ENCODE assay signal across 8 cellular contexts in genomic region chr16:56950881-56951771, GRCh38. TPM values are rescaled to one million over a fixed set of nuclear protein-coding genes. Genes with fewer than 3 reads are reported as not detected.
DNase-seq lines count a peak whose midpoint lies in the region; ATAC-seq, FAIRE-seq and TF ChIP-seq lines count a peak whose summit lies in the region.

No MANE protein-coding gene starts in this region.

- no peaks in the 10 kb centered on the region for H3K36me3 Mint-ChIP-seq in nephron progenitor cell (ENCODE audit: low read depth)

- peaks cover 5% of the 10 kb centered on the region for H3K27me3 Mint-ChIP-seq in nephron progenitor cell (ENCODE audit: low read depth, poor library complexity)

- no peak overlapping the region; the same call in 1 of the 2 replicates for H4K8ac ChIP-seq in H1 (ENCODE audit: extremely low read depth, insufficient read depth, low read length)

- H4K91ac ChIP-seq in H1 (replicated peaks; ENCODE audit: insufficient read length, low read length), result no peak overlapping the region

- TF ChIP-seq RAD21 in HCT116 (IDR thresholded peaks at IDR 0.05; ENCODE audit: low read depth) (peak; percentile 84), H1 (IDR thresholded peaks at IDR 0.05 in 1 of 2, conservative IDR thresholded peaks at IDR 0.05 in 1 of 2; ENCODE audit: low read depth in 2 of 2, low read length in 2 of 2) (peak; percentile 83)

- H2BK120ac ChIP-seq in H1 (replicated peaks; ENCODE audit: low read depth, low read length), result no peak overlapping the region

- RAD21 ChIA-PET in HCT116 (lab: Charles Lee; ENCODE audit: low non-redundant PET in 1 of 2, low total read pairs in 2 of 2, uncharacterized antibody in 2 of 2, unreplicated experiment in 2 of 2), result interaction anchor here (0.5 to 1.1 kb wide), 3 partner anchors 10 to 62 kb away, joined by 3 read pairs; no protein-coding TSS in a partner anchor

- H4K20me1 ChIP-seq in HCT116 (ENCODE audit: insufficient read depth) (no peaks in the 10 kb centered on the region), H1 (replicated peaks in 1 of 2; ENCODE audit: control insufficient read depth in 1 of 2, insufficient read depth in 2 of 2, low read length in 2 of 2) (no peaks in the 10 kb centered on the region)

- peak; percentile 71 to 81 (median 73) for TF ChIP-seq CTCF in HCT116 (IDR thresholded peaks at IDR 0.05 in 2 of 3, conservative IDR thresholded peaks at IDR 0.05 in 1 of 3; ENCODE audit: borderline replicate concordance in 1 of 3, insufficient read depth in 1 of 3, low read depth in 2 of 3, low read length in 2 of 3)
- peak; percentile 85 for TF ChIP-seq CTCF in NB4 (IDR thresholded peaks at IDR 0.05; ENCODE audit: low read depth, low read length)
- peak; percentile 78 to 90 (median 88) for TF ChIP-seq CTCF in H1 (IDR thresholded peaks at IDR 0.05; ENCODE audit: control extremely low read depth in 1 of 3, insufficient read depth in 1 of 3, low read depth in 1 of 3, low read length in 3 of 3)
- peak; percentile 51 for TF ChIP-seq CTCF in nephron progenitor cell (IDR thresholded peaks at IDR 0.05)

- no peak overlapping the region for H3K14ac ChIP-seq in H1 (ENCODE audit: insufficient read length)

- no peak overlapping the region for H3K4me2 ChIP-seq in HCT116 (ENCODE audit: low read length)
- no peak overlapping the region for H3K4me2 ChIP-seq in H1 (ENCODE audit: insufficient read depth in 1 of 2, low read depth in 2 of 2, low read length in 2 of 2)

- H3K36me3 ChIP-seq in HCT116 (ENCODE audit: control insufficient read depth in 1 of 2, insufficient read depth in 2 of 2, low read length in 2 of 2) (no peaks in the 10 kb centered on the region), H1 (ENCODE audit: control insufficient read depth in 2 of 4, insufficient read depth in 4 of 4, low read length in 3 of 4) (no peaks in the 10 kb centered on the region)

- TF ChIP-seq EP300 in H1 (IDR thresholded peaks at IDR 0.05; ENCODE audit: borderline replicate concordance in 1 of 2, low read depth in 2 of 2, low read length in 2 of 2), result no peak

- H3K4ac ChIP-seq in H1 (replicated peaks; ENCODE audit: insufficient read length, low read depth, low read length), result no peak overlapping the region

- H3K27me3 ChIP-seq in HCT116 (ENCODE audit: insufficient read depth, low read length) (no peaks in the 10 kb centered on the region), H1 (replicated peaks in 1 of 4; ENCODE audit: control insufficient read depth in 3 of 4, extremely low read depth in 1 of 4, insufficient read depth in 3 of 4, low read length in 3 of 4) (no peaks in the 10 kb centered on the region)

- no TSS peak for BruUV-seq in HCT116 (replicated peaks; lab: Mats Ljungman, UMichigan)

- no peak overlapping the region for H4K5ac ChIP-seq in H1 (ENCODE audit: insufficient read length, low read depth, low read length)

- H3K79me2 ChIP-seq in HCT116 (ENCODE audit: insufficient read depth, low read length) (no peaks in the 10 kb centered on the region), H1 (ENCODE audit: control insufficient read depth in 1 of 2, insufficient read depth in 2 of 2, low read length in 2 of 2) (no peaks in the 10 kb centered on the region)

- H3K79me1 ChIP-seq in H1 (ENCODE audit: low read depth, low read length), result no peaks in the 10 kb centered on the region

- H3K9ac ChIP-seq in HCT116 (ENCODE audit: low read length) (no peak overlapping the region), H1 (replicated peaks in 1 of 4; ENCODE audit: extremely low read depth in 1 of 4, low read depth in 3 of 4, low read length in 3 of 4) (no peak overlapping the region)

- H3K4me3 Mint-ChIP-seq in nephron progenitor cell, result peak overlapping the region; percentile 22

- no peak for TF ChIP-seq POLR2A in HCT116 (IDR thresholded peaks at IDR 0.05; ENCODE audit: borderline replicate concordance, extremely low read depth, insufficient read depth, insufficient read length)
- TF ChIP-seq POLR2A in NB4 (IDR thresholded peaks at IDR 0.05; ENCODE audit: extremely low read depth, insufficient read length), result no peak
- no peak for TF ChIP-seq POLR2A in H1 (IDR thresholded peaks at IDR 0.05; ENCODE audit: control extremely low read depth in 1 of 2, low read depth in 2 of 2, low read length in 2 of 2)

- H3K27ac Mint-ChIP-seq in nephron progenitor cell, result peak overlapping the region; percentile 55

- H3K9me3 ChIP-seq in HCT116 (ENCODE audit: control insufficient read depth in 1 of 2, insufficient read depth in 1 of 2, low read depth in 1 of 2, low read length in 2 of 2) (no peaks in the 10 kb centered on the region), H1 (ENCODE audit: insufficient read depth in 2 of 2, low read depth in 1 of 2, low read length in 1 of 2) (no peaks in the 10 kb centered on the region; a peak in 1 of 4 replicates)

- POLR2A ChIA-PET in HCT116 (lab: Charles Lee), result interaction anchor here (1.5 kb wide), 1 partner anchor 20 kb away, joined by 5 read pairs; the partner anchor contains the start of gene HERPUD1
- POLR2A ChIA-PET in H1 (lab: Charles Lee; ENCODE audit: partially characterized antibody), result interaction anchor here (0.6 to 3.5 kb wide), 4 partner anchors 9 to 101 kb away, joined by 3 to 15 read pairs (median 10); partner anchors contain the start of gene HERPUD1

- WGBS in H1 (ENCODE audit: extremely low coverage in 1 of 2, insufficient coverage in 1 of 2, insufficient read length in 1 of 2, insufficient replicate concordance in 2 of 2, low coverage in 1 of 2, low lambda C conversion rate in 2 of 2, missing lambda C conversion rate in 1 of 2), 2 experiments, result 75% methylated on average over 14 of the region's 15 CpGs; no CpG with 5 or more reads in 1 of the 2 experiments

- DNase-seq in NCI-H748 (lab: John Stamatoyannopoulos, UW; ENCODE audit: unreplicated experiment) (peak; percentile 19), NCI-H748 treated with DMSO at 0.1 percent for 48 hours (lab: John Stamatoyannopoulos, UW) (no peak), HCT116 (ENCODE audit: low read depth, low spot score) (no peak), NB4 (ENCODE audit: low read depth) (peak; percentile 95), H1 (ENCODE audit: low read depth in 1 of 2, low spot score in 2 of 2) (peak in 1 of 2 experiments; percentile 74), nephron progenitor cell (peak; percentile 61)
- peak; percentile 43 to 45 for DNase-seq in activated CD4-positive, alpha-beta T cell treated with anti-CD3 and anti-CD28 coated beads for 4 hours

- intact Hi-C loops in HCT116 (cut with micrococcal nuclease), result loop anchor here (1.0 kb wide), 2 partner anchors 84 to 158 kb away; no protein-coding TSS in a partner anchor

- no peak overlapping the region for H3K23ac ChIP-seq in H1 (ENCODE audit: insufficient read length)

- H2AFZ ChIP-seq in HCT116 (ENCODE audit: low read depth, low read length, poor library complexity, severe bottlenecking) (no peak overlapping the region), H1 (ENCODE audit: low read length) (no peak overlapping the region)

- CTCF ChIA-PET in HCT116 (lab: Charles Lee) (interaction anchor here (1.1 to 2.2 kb wide), 3 partner anchors 84 to 158 kb away, joined by 5 to 7 read pairs (median 6); no protein-coding TSS in a partner anchor), H1 (lab: Charles Lee; ENCODE audit: partially characterized antibody) (interaction anchor here (0.5 to 5.4 kb wide), 20 partner anchors 9 to 1197 kb away, joined by 3 to 37 read pairs (median 4); partner anchors contain the start of genes CETP and SLC12A3)

- H3K23me2 ChIP-seq in H1 (ENCODE audit: low read depth, low read length), result no peaks in the 10 kb centered on the region

- peak overlapping the region; percentile 18; the same call in 1 of the 2 replicates for H2BK15ac ChIP-seq in H1 (ENCODE audit: low read length)

- no peak overlapping the region for H3K27ac ChIP-seq in HCT116 (ENCODE audit: low read depth, low read length)
- H3K27ac ChIP-seq in H1 (ENCODE audit: low read depth, low read length), result no peak overlapping the region

- peak overlapping the region; percentile 39; the same call in 1 of the 2 replicates for H2BK5ac ChIP-seq in H1 (ENCODE audit: low read depth, low read length)

- no peak overlapping the region for H2AK5ac ChIP-seq in H1 (ENCODE audit: low read depth, low read length)

- no peak overlapping the region for H3K18ac ChIP-seq in H1 (ENCODE audit: extremely low read depth, low read length)

- FAIRE-seq in H1 (lab: Jason Lieb, UNC), result peak; percentile 7

- peaks cover 42% of the 10 kb centered on the region for H3K4me1 Mint-ChIP-seq in nephron progenitor cell

- ATAC-seq in HCT116 (peak; percentile 97), GM19324 (IDR thresholded peaks at IDR 0.05; ENCODE audit: low FRiP score, unreplicated experiment) (no peak)

- H3K4me1 ChIP-seq in HCT116 (ENCODE audit: control insufficient read depth in 1 of 2, insufficient read depth in 2 of 2, low read length in 2 of 2) (no peaks in the 10 kb centered on the region), H1 (replicated peaks in 1 of 4; ENCODE audit: control insufficient read depth in 3 of 4, insufficient read depth in 4 of 4, low read length in 3 of 4) (no peaks in the 10 kb centered on the region)

- H2BK20ac ChIP-seq in H1 (ENCODE audit: low read length), result no peak overlapping the region

- H3K9me2 ChIP-seq in HCT116 (ENCODE audit: insufficient read depth), result no peaks in the 10 kb centered on the region

- no peak overlapping the region for H3K56ac ChIP-seq in H1 (replicated peaks; ENCODE audit: insufficient read length, low read depth, low read length)

- H2BK12ac ChIP-seq in H1 (ENCODE audit: low read depth, low read length), result no peak overlapping the region

- peaks cover 4% of the 10 kb centered on the region for H3K9me3 Mint-ChIP-seq in nephron progenitor cell

- H3K4me3 ChIP-seq in HCT116 (replicated peaks in 1 of 2; ENCODE audit: low read depth in 1 of 2, low read length in 2 of 2), result no peak overlapping the region
- no peak overlapping the region for H3K4me3 ChIP-seq in NB4 (ENCODE audit: low read depth, low read length)
- H3K4me3 ChIP-seq in H1 (ENCODE audit: extremely low read depth in 1 of 4, insufficient read depth in 2 of 4, low read depth in 3 of 4, low read length in 4 of 4), result no peak overlapping the region

RNA-seq across cellular contexts. Expression of gene CETP, which starts 10.6 kb away (rescaled TPM):
- total RNA-seq in HCT116 (2021; ENCODE audit: unreplicated experiment), result not detected
- polyA plus RNA-seq in HCT116 (2012), result 0.04 TPM in 1 of 2 replicates, not detected in the other
- not detected in 2 replicates for total RNA-seq in H1 (2021; fragmentation: NEBNext Ultra II Directional; extraction: Animal tissue kit (Norgen Biotek cat#: 25700))
- not detected in 2 replicates for polyA plus RNA-seq in H1 (2011; rRNA removed)
- polyA plus RNA-seq in H1 (2011; cell fraction: cytosol; rRNA removed), result not detected
- polyA plus RNA-seq in H1 (2011; cell fraction: nucleus; rRNA removed), result not detected
- polyA plus RNA-seq in H1 (2012, experiment 1 of 2), result 0.09 TPM in 1 of 4 replicates, not detected in the others
- polyA plus RNA-seq in H1 (2012, experiment 2 of 2), result not detected
- polyA plus RNA-seq in H1 (2013, experiment 1 of 2), result not detected
- 0.02 TPM for polyA plus RNA-seq in H1 (2013, experiment 2 of 2)
- not detected in 2 replicates for polyA minus RNA-seq in H1 (2011; rRNA and poly(A)+ RNA removed)
- polyA minus RNA-seq in H1 (2011; cell fraction: cytosol; rRNA and poly(A)+ RNA removed), result not detected
- not detected for polyA minus RNA-seq in H1 (2011; cell fraction: nucleus; rRNA and poly(A)+ RNA removed)

RNA-seq across cellular contexts. Expression of gene HERPUD1, which starts 19.2 kb away (rescaled TPM):
- 113 TPM for total RNA-seq in HCT116 (2021; ENCODE audit: unreplicated experiment)
- 120 and 132 TPM in 2 replicates for polyA plus RNA-seq in HCT116 (2012)
- total RNA-seq in H1 (2021; fragmentation: NEBNext Ultra II Directional; extraction: Animal tissue kit (Norgen Biotek cat#: 25700)), result 34.7 and 35.6 TPM in 2 replicates
- polyA plus RNA-seq in H1 (2011; rRNA removed), result 17.5 and 23.3 TPM in 2 replicates
- 19.8 TPM for polyA plus RNA-seq in H1 (2011; cell fraction: cytosol; rRNA removed)
- polyA plus RNA-seq in H1 (2011; cell fraction: nucleus; rRNA removed), result 30.6 TPM
- 20.0 to 28.0 TPM (median 25.9 TPM) in 4 replicates for polyA plus RNA-seq in H1 (2012, experiment 1 of 2)
- polyA plus RNA-seq in H1 (2012, experiment 2 of 2), result 11.5 TPM
- 17.6 TPM for polyA plus RNA-seq in H1 (2013, experiment 1 of 2)
- 17.8 TPM for polyA plus RNA-seq in H1 (2013, experiment 2 of 2)
- 35.3 and 36.1 TPM in 2 replicates for polyA minus RNA-seq in H1 (2011; rRNA and poly(A)+ RNA removed)
- polyA minus RNA-seq in H1 (2011; cell fraction: cytosol; rRNA and poly(A)+ RNA removed), result 47.9 TPM
- polyA minus RNA-seq in H1 (2011; cell fraction: nucleus; rRNA and poly(A)+ RNA removed), result 32.3 TPM

RNA-seq across cellular contexts. Expression of gene NLRC5, which starts 38.2 kb away (rescaled TPM):
- total RNA-seq in HCT116 (2021; ENCODE audit: unreplicated experiment), result 10.4 TPM
- polyA plus RNA-seq in HCT116 (2012), result 5.1 and 5.5 TPM in 2 replicates
- total RNA-seq in H1 (2021; fragmentation: NEBNext Ultra II Directional; extraction: Animal tissue kit (Norgen Biotek cat#: 25700)), result 2.8 and 3.2 TPM in 2 replicates
- polyA plus RNA-seq in H1 (2011; rRNA removed), result 2.0 and 2.2 TPM in 2 replicates
- polyA plus RNA-seq in H1 (2011; cell fraction: cytosol; rRNA removed), result 1.8 TPM
- 8.8 TPM for polyA plus RNA-seq in H1 (2011; cell fraction: nucleus; rRNA removed)
- 0.97 to 4.4 TPM (median 2.8 TPM) in 4 replicates for polyA plus RNA-seq in H1 (2012, experiment 1 of 2)
- polyA plus RNA-seq in H1 (2012, experiment 2 of 2), result 1.3 TPM
- 1.3 TPM for polyA plus RNA-seq in H1 (2013, experiment 1 of 2)
- 1.1 TPM for polyA plus RNA-seq in H1 (2013, experiment 2 of 2)
- polyA minus RNA-seq in H1 (2011; rRNA and poly(A)+ RNA removed), result 4.4 and 5.0 TPM in 2 replicates
- polyA minus RNA-seq in H1 (2011; cell fraction: cytosol; rRNA and poly(A)+ RNA removed), result 2.4 TPM
- polyA minus RNA-seq in H1 (2011; cell fraction: nucleus; rRNA and poly(A)+ RNA removed), result 10.5 TPM

Comparison
In these comparisons a context has a peak if more than half of its experiments do, and no peak if none do; other contexts are left out.
1. DNase-seq: peak in NCI-H748 (single experiment), NB4 (single experiment), activated CD4-positive, alpha-beta T cell treated with anti-CD3 and anti-CD28 coated beads for 4 hours (2 of 2) and nephron progenitor cell (single experiment); none in NCI-H748 treated with DMSO at 0.1 percent for 48 hours (single experiment) and HCT116 (single experiment).
2. Peak in every context shown above with its lines, with median percentiles within 50 percentile points of each other: CTCF ChIP-seq.